ENCODE assay signal across 12 cellular contexts in genomic region chr4:168584321-168584771, GRCh38.
A peak's percentile ranks its signal among the peaks of the same experiment; 100 is the strongest.
DNase-seq lines count a peak whose midpoint lies in the region.
"Had no signal": no experiment of that assay in that cellular context is flagged by ENCODE, and none has a peak within 500 bp of the region (broad histone marks: within the 10 kb centered on the region; RNA-seq: fewer than 3 reads in every experiment).

No MANE protein-coding gene starts in this region.

- DNase-seq in AG20443 (ENCODE audit: low spot score), result peak; percentile 43
- DNase-seq in HCEC 1CT, result peak; percentile 66
- peak; percentile 86 for DNase-seq in LHCN-M2 (ENCODE audit: low read depth)
- no peak for DNase-seq in epithelial cell of prostate (ENCODE audit: low read depth, low spot score)
- no peak for DNase-seq in AML-193 (lab: John Stamatoyannopoulos, UW)
- no peak for DNase-seq in NAMALWA (ENCODE audit: low spot score)
- no peak for DNase-seq in NCI-H1417 treated with DMSO at 0.1 percent for 48 hours (lab: John Stamatoyannopoulos, UW)
- DNase-seq in G401 (ENCODE audit: low spot score), result no peak
- DNase-seq: activated CD8-positive, alpha-beta memory T cell treated with anti-CD3 and anti-CD28 coated beads, Interleukin-2, amount 50 U/mL, for 48 hours; hippocampal formation; natural killer cell; NCI-H524 had no signal

- H3K27ac ChIP-seq in epithelial cell of prostate, result peak overlapping the region; percentile 46

- in situ Hi-C loops in G401 (cut with HindIII; ENCODE audit: low sequenced_read_pairs), result no loop called here

Comparison
In these comparisons a context has a peak if more than half of its experiments do, and no peak if none do; other contexts are left out.
1. DNase-seq: peak in AG20443 (single experiment), HCEC 1CT (single experiment) and LHCN-M2 (single experiment); none in epithelial cell of prostate (single experiment), AML-193 (0 of 2), NAMALWA (single experiment), NCI-H1417 treated with DMSO at 0.1 percent for 48 hours (single experiment) and G401 (single experiment).